ENCODE assay signal across 15 cellular contexts in the genomic region with DNA sequence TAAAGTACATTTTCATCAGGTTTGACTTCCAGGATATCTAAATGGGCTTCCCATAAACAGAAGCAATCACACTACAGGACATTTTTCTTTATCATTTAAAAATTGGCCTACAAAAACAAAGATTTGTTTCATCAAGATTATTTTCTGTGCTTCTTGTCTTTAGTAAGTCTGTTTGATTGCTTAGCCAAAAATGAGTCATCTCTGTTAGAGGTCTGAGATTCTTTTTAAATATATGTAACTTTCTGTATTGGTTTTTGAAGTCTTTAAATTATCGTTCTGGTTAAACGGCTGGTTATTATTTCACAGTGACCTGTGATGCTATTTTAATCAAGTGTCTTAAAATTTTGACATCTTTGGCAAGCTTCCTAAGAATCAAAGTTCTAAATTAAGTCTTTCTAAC.
"Had no signal": no experiment of that assay in that cellular context is flagged by ENCODE, and none has a peak within 500 bp of the region (broad histone marks: within the 10 kb centered on the region; RNA-seq: fewer than 3 reads in every experiment).

No MANE protein-coding gene starts in this region.

- H3K36me3 Mint-ChIP-seq: activated naive CD8-positive, alpha-beta T cell; naive thymus-derived CD8-positive, alpha-beta T cell; stimulated activated naive B cell treated with anti-CD40 and anti-IgM and Interleukin-4, amounts not matched to agents 10 μg/mL and 1 μg/mL and 100 μg/mL, for 72 hours had no signal

- H3K4me3 ChIP-seq: cardiac muscle cell, right lobe of liver, spleen, transverse colon had no signal

- H3K4me3 Mint-ChIP-seq: activated CD4-positive, alpha-beta memory T cell treated with anti-CD3 and anti-CD28 coated beads, Interleukin-2, amount 10 ng/mL, durations not matched to agents 7 days and 5 days; activated naive CD8-positive, alpha-beta T cell; naive thymus-derived CD8-positive, alpha-beta T cell; stimulated activated naive B cell treated with anti-CD40 and anti-IgM and Interleukin-4, amounts not matched to agents 10 μg/mL and 1 μg/mL and 100 μg/mL, for 72 hours had no signal

- H3K9me3 Mint-ChIP-seq: activated CD4-positive, alpha-beta memory T cell treated with anti-CD3 and anti-CD28 coated beads, Interleukin-2, amount 10 ng/mL, durations not matched to agents 7 days and 5 days had no signal

- H3K4me1 Mint-ChIP-seq: activated CD4-positive, alpha-beta memory T cell treated with anti-CD3 and anti-CD28 coated beads, Interleukin-2, amount 10 ng/mL, durations not matched to agents 7 days and 5 days; naive thymus-derived CD8-positive, alpha-beta T cell; stimulated activated naive B cell treated with anti-CD40 and anti-IgM and Interleukin-4, amounts not matched to agents 10 μg/mL and 1 μg/mL and 100 μg/mL, for 72 hours had no signal

- ATAC-seq: naive thymus-derived CD8-positive, alpha-beta T cell; right lobe of liver; stimulated activated naive B cell treated with anti-CD40 and anti-IgM and Interleukin-4, amounts not matched to agents 10 μg/mL and 1 μg/mL and 100 μg/mL, for 72 hours had no signal

- DNase-seq: activated CD4-positive, alpha-beta memory T cell treated with anti-CD3 and anti-CD28 coated beads, Interleukin-2, amount 10 ng/mL, durations not matched to agents 7 days and 5 days; activated CD4-positive, CD25-positive, alpha-beta regulatory T cell treated with anti-CD3 and anti-CD28 coated beads, Interleukin-2, amount 50 U/mL, for 72 hours; activated gamma-delta T cell; activated T-cell treated with anti-CD3 and anti-CD28 coated beads, Interleukin-2, amount 50 U/mL, for 48 hours; cortex of kidney; effector CD8-positive, alpha-beta T cell; naive thymus-derived CD8-positive, alpha-beta T cell; right lobe of liver; spleen; stimulated activated CD4-positive, alpha-beta T cell treated with anti-CD3 and anti-CD28 coated beads, Interleukin-2, amount 100 ng/mL, for 24 hours; stimulated activated naive B cell treated with anti-CD40 and anti-IgM and Interleukin-4, amounts not matched to agents 10 μg/mL and 1 μg/mL and 100 μg/mL, for 72 hours; transverse colon had no signal

- H3K27me3 Mint-ChIP-seq: activated CD4-positive, alpha-beta memory T cell treated with anti-CD3 and anti-CD28 coated beads, Interleukin-2, amount 10 ng/mL, durations not matched to agents 7 days and 5 days; activated naive CD8-positive, alpha-beta T cell; naive thymus-derived CD8-positive, alpha-beta T cell; progenitor cell of endocrine pancreas; stimulated activated naive B cell treated with anti-CD40 and anti-IgM and Interleukin-4, amounts not matched to agents 10 μg/mL and 1 μg/mL and 100 μg/mL, for 72 hours had no signal

- H3K27ac Mint-ChIP-seq: activated CD4-positive, alpha-beta memory T cell treated with anti-CD3 and anti-CD28 coated beads, Interleukin-2, amount 10 ng/mL, durations not matched to agents 7 days and 5 days; activated naive CD8-positive, alpha-beta T cell; naive thymus-derived CD8-positive, alpha-beta T cell; progenitor cell of endocrine pancreas; stimulated activated naive B cell treated with anti-CD40 and anti-IgM and Interleukin-4, amounts not matched to agents 10 μg/mL and 1 μg/mL and 100 μg/mL, for 72 hours had no signal
